1 cellular context compared by ENCODE assay signal in genomic region chr11:65884716-65885092, GRCh38.
A peak's percentile ranks its signal among the peaks of the same experiment; 100 is the strongest.
TF ChIP-seq lines count a peak whose summit lies in the region.

No MANE protein-coding gene starts in this region.

TF ChIP-seq in HepG2, 621 proteins besides CTCF, POLR2A, EP300 and RAD21 (continued from another document and continues in another):
- peak; percentile 88 for TF ChIP-seq PATZ1 (CRISPR knock-in tag; IDR thresholded peaks at IDR 0.05)
- TF ChIP-seq TFAP4 (IDR thresholded peaks at IDR 0.05; ENCODE audit: borderline replicate concordance, low read depth) = peak; percentile 45; the same call in 1 of the 2 replicates
- TF ChIP-seq POLR2AphosphoS2 (IDR thresholded peaks at IDR 0.05; ENCODE audit: low read depth, low read length) = no peak
- no peak for TF ChIP-seq ZNF678 (CRISPR knock-in tag; IDR thresholded peaks at IDR 0.05)
- peak in 1 of 2 experiments; percentile 30; a peak in 1 of 4 replicates for TF ChIP-seq NR2F1 (CRISPR knock-in tag; IDR thresholded peaks at IDR 0.05)
- TF ChIP-seq ZNF891 (CRISPR knock-in tag; IDR thresholded peaks at IDR 0.05) = 0 out of 2 replicates have a peak, but pooled peaks have one; percentile 39
- peak; percentile 47; the same call in 1 of the 2 replicates for TF ChIP-seq ZGPAT (CRISPR knock-in tag; IDR thresholded peaks at IDR 0.05)
- no peak for TF ChIP-seq PRDM4 (CRISPR knock-in tag; IDR thresholded peaks at IDR 0.05; ENCODE audit: borderline replicate concordance)
- no peak for TF ChIP-seq RORA (CRISPR knock-in tag; IDR thresholded peaks at IDR 0.05)
- 0 out of 2 replicates have a peak, but pooled peaks have one; percentile 35 for TF ChIP-seq MAF1 (CRISPR knock-in tag; IDR thresholded peaks at IDR 0.05; ENCODE audit: borderline replicate concordance)
- peak; percentile 81 for TF ChIP-seq FOXO1 (CRISPR knock-in tag; IDR thresholded peaks at IDR 0.05)
- TF ChIP-seq GLMP (CRISPR knock-in tag; IDR thresholded peaks at IDR 0.05; ENCODE audit: borderline replicate concordance) = no peak
- no peak for TF ChIP-seq ZBTB10 (CRISPR knock-in tag; IDR thresholded peaks at IDR 0.05; ENCODE audit: borderline replicate concordance)
- peak; percentile 42 for TF ChIP-seq TAF15 (IDR thresholded peaks at IDR 0.05; ENCODE audit: low read depth, low read length, poor library complexity, severe bottlenecking)
- no peak for TF ChIP-seq DPF2 (CRISPR knock-in tag; IDR thresholded peaks at IDR 0.05; ENCODE audit: borderline replicate concordance, low read depth)
- TF ChIP-seq ZNF3 (CRISPR knock-in tag; IDR thresholded peaks at IDR 0.05) = no peak
- TF ChIP-seq ZNF687 (CRISPR knock-in tag; IDR thresholded peaks at IDR 0.05) = peak; percentile 72
- TF ChIP-seq SMAD1 (CRISPR knock-in tag; IDR thresholded peaks at IDR 0.05; ENCODE audit: borderline replicate concordance, low read depth) = 0 out of 2 replicates have a peak, but pooled peaks have one; percentile 58
- TF ChIP-seq GRHL1 (CRISPR knock-in tag; conservative IDR thresholded peaks at IDR 0.05) = no peak
- TF ChIP-seq ZNF660 (CRISPR knock-in tag; IDR thresholded peaks at IDR 0.05; ENCODE audit: borderline replicate concordance, low read depth) = no peak
- TF ChIP-seq ZNF441 (CRISPR knock-in tag; IDR thresholded peaks at IDR 0.05; ENCODE audit: borderline replicate concordance) = 0 out of 2 replicates have a peak, but pooled peaks have one; percentile 32
- no peak for TF ChIP-seq ZNF546 (CRISPR knock-in tag; conservative IDR thresholded peaks at IDR 0.05)
- TF ChIP-seq MLX (CRISPR knock-in tag; IDR thresholded peaks at IDR 0.05) = no peak
- no peak for TF ChIP-seq MXD4 (CRISPR knock-in tag; IDR thresholded peaks at IDR 0.05)
- TF ChIP-seq RARA (CRISPR knock-in tag; IDR thresholded peaks at IDR 0.05) = no peak
- TF ChIP-seq ZMYM3 (CRISPR knock-in tag; IDR thresholded peaks at IDR 0.05) = 0 out of 2 replicates have a peak, but pooled peaks have one; percentile 37
- 0 out of 2 replicates have a peak, but pooled peaks have one; percentile 40 for TF ChIP-seq ZNF614 (CRISPR knock-in tag; IDR thresholded peaks at IDR 0.05; ENCODE audit: borderline replicate concordance)
- no peak for TF ChIP-seq SMARCC2 (IDR thresholded peaks at IDR 0.05)
- TF ChIP-seq ZNF788 (CRISPR knock-in tag; IDR thresholded peaks at IDR 0.05; ENCODE audit: borderline replicate concordance) = peak; percentile 68; the same call in 1 of the 2 replicates
- TF ChIP-seq HOXD1 (CRISPR knock-in tag; IDR thresholded peaks at IDR 0.05) = no peak
- TF ChIP-seq ZNF430 (CRISPR knock-in tag; IDR thresholded peaks at IDR 0.05) = no peak
- TF ChIP-seq ZNF879 (CRISPR knock-in tag; IDR thresholded peaks at IDR 0.05) = no peak
- TF ChIP-seq ELK4 (CRISPR knock-in tag; IDR thresholded peaks at IDR 0.05; ENCODE audit: borderline replicate concordance) = no peak
- TF ChIP-seq ZNF749 (CRISPR knock-in tag; IDR thresholded peaks at IDR 0.05; ENCODE audit: borderline replicate concordance) = no peak
- no peak for TF ChIP-seq ZNF841 (CRISPR knock-in tag; IDR thresholded peaks at IDR 0.05; ENCODE audit: borderline replicate concordance)
- no peak for TF ChIP-seq ZNF781 (CRISPR knock-in tag; IDR thresholded peaks at IDR 0.05; ENCODE audit: borderline replicate concordance, not compliant biosample characterization)
- no peak for TF ChIP-seq PLSCR1 (CRISPR knock-in tag; IDR thresholded peaks at IDR 0.05; ENCODE audit: borderline replicate concordance)
- TF ChIP-seq FOXK1 (CRISPR knock-in tag; IDR thresholded peaks at IDR 0.05; ENCODE audit: borderline replicate concordance, low read depth) = peak; percentile 73; the same call in 1 of the 2 replicates
